ENCODE assay signal across 13 cellular contexts in the genomic region with DNA sequence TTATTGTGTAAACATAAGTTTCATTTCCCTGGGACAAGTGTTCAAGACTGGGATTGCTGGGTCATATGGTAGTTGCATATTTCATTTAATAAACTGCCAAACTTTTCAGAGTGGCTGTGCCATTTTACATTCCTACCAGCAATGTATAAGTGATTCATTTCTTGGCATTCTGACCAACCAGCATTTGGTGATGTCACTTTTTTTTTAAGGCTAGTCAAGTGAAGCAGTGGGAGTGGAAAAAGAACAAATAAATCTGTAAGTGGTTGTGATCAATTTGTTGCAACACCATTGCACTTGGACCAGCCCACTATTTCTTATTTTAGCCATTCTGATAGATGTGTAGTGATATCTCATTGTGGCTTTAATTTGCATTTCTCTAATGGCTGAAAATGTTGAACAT. TPM values are rescaled to one million over a fixed set of nuclear protein-coding genes. Genes with fewer than 3 reads are reported as not detected.
DNase-seq lines count a peak whose midpoint lies in the region; ATAC-seq, FAIRE-seq and TF ChIP-seq lines count a peak whose summit lies in the region.
"Had no signal": no experiment of that assay in that cellular context is flagged by ENCODE, and none has a peak within 500 bp of the region (broad histone marks: within the 10 kb centered on the region; RNA-seq: fewer than 3 reads in every experiment).

No MANE protein-coding gene starts in this region.

- no peak for TF ChIP-seq RAD21 in A549 (conservative IDR thresholded peaks at IDR 0.05 in 1 of 2, IDR thresholded peaks at IDR 0.05 in 1 of 2)

- POLR2A ChIA-PET in A549 (lab: Yijun Ruan, JAX), result no interaction called here

- peak in 1 of 2 experiments; percentile 37 for DNase-seq in A549 (ENCODE audit: low read depth in 1 of 2, low spot score in 1 of 2)
- DNase-seq in HS-27A (ENCODE audit: low read depth), result peak; percentile 90
- peak; percentile 91 for DNase-seq in fibroblast of pulmonary artery (ENCODE audit: low read depth)
- DNase-seq in NCI-H69 (lab: John Stamatoyannopoulos, UW), result no peak
- no peak for DNase-seq in NCI-H187 treated with DMSO at 0.1 percent for 48 hours (lab: John Stamatoyannopoulos, UW)
- DNase-seq in activated CD4-positive, alpha-beta T cell treated with anti-CD3 and anti-CD28 coated beads, Interleukin-2, amount 50 U/mL, for 48 hours, result no peak
- DNase-seq: activated CD8-positive, alpha-beta memory T cell treated with anti-CD3 and anti-CD28 coated beads, Interleukin-2, amount 50 U/mL, for 48 hours; caudate nucleus; CD4-positive, CD25-positive, alpha-beta regulatory T cell; NCI-H2107 had no signal

- FAIRE-seq in A549 (lab: Jason Lieb, UNC), result no peak

- H3K4me2 ChIP-seq in A549, result no peak overlapping the region
- H3K4me2 ChIP-seq: hepatocyte had no signal

- TF ChIP-seq CTCF in A549 (IDR thresholded peaks at IDR 0.05) (no peak), fibroblast of pulmonary artery (IDR thresholded peaks at IDR 0.05; ENCODE audit: low read length, missing control alignments) (no peak)

- CTCF ChIA-PET in A549 (lab: Yijun Ruan, JAX), result no interaction called here

- ATAC-seq in A549, result no peak
- ATAC-seq in SK-N-SH treated with all-trans-retinoic acid at 6 μM for 48 hours, result peak; percentile 33
- ATAC-seq in GM19463 (IDR thresholded peaks at IDR 0.05; ENCODE audit: unreplicated experiment), result no peak

- H3K4me3 ChIP-seq in A549 (no peak overlapping the region), fibroblast of pulmonary artery (replicated peaks; ENCODE audit: low read depth, low read length) (no peak overlapping the region)
- H3K4me3 ChIP-seq: hepatocyte had no signal

- peaks cover 21% of the 10 kb centered on the region for H3K4me1 ChIP-seq in A549

- TF ChIP-seq EP300 in A549 (IDR thresholded peaks at IDR 0.05), result no peak

- no peaks in the 10 kb centered on the region for H3K9me3 ChIP-seq in A549

- TF ChIP-seq POLR2A in A549 (IDR thresholded peaks at IDR 0.05; ENCODE audit: low read length), result no peak

- no peak overlapping the region for H3K27ac ChIP-seq in A549
- H3K27ac ChIP-seq: hepatocyte had no signal

TF ChIP-seq in A549, 52 proteins besides CTCF, POLR2A, EP300 and RAD21:
- no peak for TF ChIP-seq TFCP2L1 (CRISPR knock-in tag; IDR thresholded peaks at IDR 0.05)
- TF ChIP-seq FOSL2 (IDR thresholded peaks at IDR 0.05), result no peak
- peak; percentile 53; the same call in 1 of the 2 replicates for TF ChIP-seq FOSL2 (CRISPR knock-in tag; IDR thresholded peaks at IDR 0.05)

TF ChIP-seq in SK-N-SH treated with all-trans-retinoic acid at 6 μM for 48 hours, 23 proteins besides CTCF, POLR2A, EP300 and RAD21:
- no peak for TF ChIP-seq ZNF70 (CRISPR knock-in tag; IDR thresholded peaks at IDR 0.05)
- TF ChIP-seq, protein P1, sequence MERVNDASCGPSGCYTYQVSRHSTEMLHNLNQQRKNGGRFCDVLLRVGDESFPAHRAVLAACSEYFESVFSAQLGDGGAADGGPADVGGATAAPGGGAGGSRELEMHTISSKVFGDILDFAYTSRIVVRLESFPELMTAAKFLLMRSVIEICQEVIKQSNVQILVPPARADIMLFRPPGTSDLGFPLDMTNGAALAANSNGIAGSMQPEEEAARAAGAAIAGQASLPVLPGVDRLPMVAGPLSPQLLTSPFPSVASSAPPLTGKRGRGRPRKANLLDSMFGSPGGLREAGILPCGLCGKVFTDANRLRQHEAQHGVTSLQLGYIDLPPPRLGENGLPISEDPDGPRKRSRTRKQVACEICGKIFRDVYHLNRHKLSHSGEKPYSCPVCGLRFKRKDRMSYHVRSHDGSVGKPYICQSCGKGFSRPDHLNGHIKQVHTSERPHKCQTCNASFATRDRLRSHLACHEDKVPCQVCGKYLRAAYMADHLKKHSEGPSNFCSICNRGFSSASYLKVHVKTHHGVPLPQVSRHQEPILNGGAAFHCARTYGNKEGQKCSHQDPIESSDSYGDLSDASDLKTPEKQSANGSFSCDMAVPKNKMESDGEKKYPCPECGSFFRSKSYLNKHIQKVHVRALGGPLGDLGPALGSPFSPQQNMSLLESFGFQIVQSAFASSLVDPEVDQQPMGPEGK (CRISPR knock-in tag; IDR thresholded peaks at IDR 0.05; ENCODE audit: borderline replicate concordance), result no peak
- TF ChIP-seq GLIS3 (CRISPR knock-in tag; IDR thresholded peaks at IDR 0.05), result no peak
- TF ChIP-seq ISL1 (CRISPR knock-in tag; IDR thresholded peaks at IDR 0.05), result peak; percentile 61

RNA-seq across cellular contexts. Expression of gene CHCHD5, which starts 5.1 kb away (rescaled TPM):
- 15.0 and 17.6 TPM in 2 replicates for polyA plus RNA-seq in A549 (2011; rRNA removed)
- 108 and 116 TPM in 2 replicates for polyA plus RNA-seq in A549 (2012; cell fraction: cytosol; rRNA removed)
- polyA plus RNA-seq in A549 (2012; cell fraction: nucleus; rRNA removed), result 67.2 and 94.2 TPM in 2 replicates
- polyA plus RNA-seq in A549 (2017; fragmentation: RNase III; extraction: RNeasy Plus Mini Kit Qiagen cat#74134 plus additional on column Dnase treatment), result 61.4 to 62.4 TPM (median 62.0 TPM) in 3 replicates
- 8.8 and 18.3 TPM in 2 replicates for polyA minus RNA-seq in A549 (2011; rRNA and poly(A)+ RNA removed)

RNA-seq across cellular contexts. Expression of gene POLR1B, which starts 37.0 kb away (rescaled TPM):
- 41.2 and 50.7 TPM in 2 replicates for polyA plus RNA-seq in A549 (2011; rRNA removed)
- 11.4 and 12.9 TPM in 2 replicates for polyA plus RNA-seq in A549 (2012; cell fraction: cytosol; rRNA removed)
- polyA plus RNA-seq in A549 (2012; cell fraction: nucleus; rRNA removed), result 24.6 and 35.2 TPM in 2 replicates
- 18.9 to 20.6 TPM (median 19.0 TPM) in 3 replicates for polyA plus RNA-seq in A549 (2017; fragmentation: RNase III; extraction: RNeasy Plus Mini Kit Qiagen cat#74134 plus additional on column Dnase treatment)
- polyA minus RNA-seq in A549 (2011; rRNA and poly(A)+ RNA removed), result 83.6 and 118 TPM in 2 replicates

Comparison
In these comparisons a context has a peak if more than half of its experiments do, and no peak if none do; other contexts are left out.
1. DNase-seq: peak in HS-27A (single experiment) and fibroblast of pulmonary artery (single experiment); none in NCI-H69 (single experiment), NCI-H187 treated with DMSO at 0.1 percent for 48 hours (single experiment) and activated CD4-positive, alpha-beta T cell treated with anti-CD3 and anti-CD28 coated beads, Interleukin-2, amount 50 U/mL, for 48 hours (0 of 2).